Comparison of ENCODE assay signal across 8 cellular contexts in genomic region chr3:150409527-150410310, GRCh38. TPM values are rescaled to one million over a fixed set of nuclear protein-coding genes. Genes with fewer than 3 reads are reported as not detected.
A peak's percentile ranks its signal among the peaks of the same experiment; 100 is the strongest.
DNase-seq lines count a peak whose midpoint lies in the region; ATAC-seq and TF ChIP-seq lines count a peak whose summit lies in the region.

No MANE protein-coding gene starts in this region.

- peak; percentile 21 for ATAC-seq in HG02973 (IDR thresholded peaks at IDR 0.05; ENCODE audit: unreplicated experiment)
- ATAC-seq in memory B cell (ENCODE audit: low read depth), result peak; percentile 37

- TF ChIP-seq CTCF in GM13976 (IDR thresholded peaks at IDR 0.05; ENCODE audit: borderline replicate concordance, control extremely low read depth, extremely low read depth, insufficient read depth, missing control alignments), result peak; percentile 68

- DNase-seq in 8988T, result peak; percentile 68
- peak; percentile 72 for DNase-seq in GM13976 (ENCODE audit: low spot score)
- peak; percentile 40 to 67 for DNase-seq in NCI-H446 (lab: John Stamatoyannopoulos, UW)
- DNase-seq in activated CD4-positive, alpha-beta memory T cell treated with anti-CD3 and anti-CD28 coated beads, Interleukin-2, amount 10 ng/mL, durations not matched to agents 7 days and 5 days, result peak; percentile 69
- DNase-seq in effector CD8-positive, alpha-beta T cell (lab: John Stamatoyannopoulos, UW), result peak; percentile 28
- peak; percentile 61 to 74 for DNase-seq in memory B cell (ENCODE audit: low spot score in 2 of 2)
- DNase-seq in stimulated activated CD8-positive, alpha-beta memory T cell treated with anti-CD3 and anti-CD28 coated beads, Interleukin-15, amount 100 ng/mL, for 48 hours (ENCODE audit: low read depth in 2 of 2), result peak; percentile 65 to 71

- POLR2A ChIA-PET in activated CD4-positive, alpha-beta memory T cell treated with anti-CD3 and anti-CD28 coated beads, Interleukin-2, amount 10 ng/mL, durations not matched to agents 7 days and 5 days (lab: Charles Lee), result interaction anchor here (0.6 to 7.3 kb wide), 20 partner anchors 8 to 797 kb away, joined by 3 to 109 read pairs (median 4); partner anchors contain the start of genes EIF2A, ERICH6, SELENOT and SERP1

- peaks cover 44% of the 10 kb centered on the region for H3K4me1 Mint-ChIP-seq in activated CD4-positive, alpha-beta memory T cell treated with anti-CD3 and anti-CD28 coated beads, Interleukin-2, amount 10 ng/mL, durations not matched to agents 7 days and 5 days
- H3K4me1 Mint-ChIP-seq in memory B cell, result peaks cover 26% of the 10 kb centered on the region

- H3K36me3 Mint-ChIP-seq in activated CD4-positive, alpha-beta memory T cell treated with anti-CD3 and anti-CD28 coated beads, Interleukin-2, amount 10 ng/mL, durations not matched to agents 7 days and 5 days (ENCODE audit: low read depth), result peaks cover 18% of the 10 kb centered on the region
- H3K36me3 Mint-ChIP-seq in memory B cell, result peaks cover 6% of the 10 kb centered on the region

- in situ Hi-C loops in GM13976 (cut with MboI; ENCODE audit: low sequenced_read_pairs, unreplicated experiment), result no loop called here

- H3K27ac Mint-ChIP-seq in activated CD4-positive, alpha-beta memory T cell treated with anti-CD3 and anti-CD28 coated beads, Interleukin-2, amount 10 ng/mL, durations not matched to agents 7 days and 5 days, result peak overlapping the region; percentile 91
- H3K27ac Mint-ChIP-seq in memory B cell, result peak overlapping the region; percentile 96

- CTCF ChIA-PET in activated CD4-positive, alpha-beta memory T cell treated with anti-CD3 and anti-CD28 coated beads, Interleukin-2, amount 10 ng/mL, durations not matched to agents 7 days and 5 days (lab: Charles Lee), result interaction anchor here (0.9 to 5.7 kb wide), 12 partner anchors 10 to 354 kb away, joined by 3 to 37 read pairs (median 4); partner anchors contain the start of genes EIF2A, SELENOT, SERP1 and SIAH2

- H3K9me3 Mint-ChIP-seq in activated CD4-positive, alpha-beta memory T cell treated with anti-CD3 and anti-CD28 coated beads, Interleukin-2, amount 10 ng/mL, durations not matched to agents 7 days and 5 days, result no peaks in the 10 kb centered on the region
- H3K9me3 Mint-ChIP-seq in memory B cell, result no peaks in the 10 kb centered on the region

- H3K4me3 Mint-ChIP-seq in activated CD4-positive, alpha-beta memory T cell treated with anti-CD3 and anti-CD28 coated beads, Interleukin-2, amount 10 ng/mL, durations not matched to agents 7 days and 5 days, result peak overlapping the region; percentile 70
- H3K4me3 Mint-ChIP-seq in memory B cell, result peak overlapping the region; percentile 82

- peaks cover 3% of the 10 kb centered on the region for H3K27me3 Mint-ChIP-seq in activated CD4-positive, alpha-beta memory T cell treated with anti-CD3 and anti-CD28 coated beads, Interleukin-2, amount 10 ng/mL, durations not matched to agents 7 days and 5 days
- H3K27me3 Mint-ChIP-seq in memory B cell, result no peaks in the 10 kb centered on the region

RNA-seq across cellular contexts. Expression of gene TSC22D2, which starts 1.6 kb away (rescaled TPM):
- 10 to 100 TPM; 13.9 to 15.0 TPM for total RNA-seq in activated CD4-positive, alpha-beta memory T cell treated with anti-CD3 and anti-CD28 coated beads, Interleukin-2, amount 10 ng/mL, durations not matched to agents 7 days and 5 days

Comparison
In these comparisons a context has a peak if more than half of its experiments do, and no peak if none do; other contexts are left out.
1. Peak in every context shown above with its lines: DNase-seq and ATAC-seq.